ENCODE assay signal across 33 cellular contexts in the genomic region with DNA sequence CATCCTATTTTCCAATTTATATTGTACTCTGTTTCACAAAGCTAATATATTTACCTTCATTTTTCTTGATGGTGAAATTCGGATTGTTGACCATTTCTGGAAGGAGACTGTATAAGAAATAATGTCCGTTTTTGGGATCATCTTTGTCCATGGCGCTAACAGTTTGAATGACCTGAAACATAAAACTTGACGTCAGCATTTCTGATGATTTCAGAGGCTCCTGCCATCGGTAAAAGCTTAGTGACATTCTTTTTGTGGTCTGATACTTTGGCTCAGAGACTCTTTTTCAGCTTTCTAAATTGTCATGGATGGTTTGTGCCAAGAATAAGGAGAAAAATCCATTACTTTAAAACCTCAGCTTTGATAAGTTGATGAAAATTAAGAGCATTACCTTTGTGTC.
"Had no signal": no experiment of that assay in that cellular context is flagged by ENCODE, and none has a peak within 500 bp of the region (broad histone marks: within the 10 kb centered on the region; RNA-seq: fewer than 3 reads in every experiment).

No MANE protein-coding gene starts in this region.

- H3K36me3 ChIP-seq: adrenal gland, ascending aorta, brain microvascular endothelial cell, breast epithelium, cardiac muscle cell had no signal

- FAIRE-seq: astrocyte, bronchial epithelial cell had no signal

- H3K27ac ChIP-seq: adrenal gland, ascending aorta, body of pancreas, brain microvascular endothelial cell, breast epithelium, cardiac muscle cell had no signal

- H3K4me1 ChIP-seq: adrenal gland, ascending aorta, body of pancreas, breast epithelium had no signal

- H3K27me3 ChIP-seq: adrenal gland, ascending aorta, body of pancreas, brain microvascular endothelial cell, breast epithelium, cardiac muscle cell had no signal

- H3K4me3 ChIP-seq: adrenal gland, ascending aorta, body of pancreas, breast epithelium, cardiac muscle cell had no signal

- ATAC-seq: activated naive CD4-positive, alpha-beta T cell treated with anti-CD3 and anti-CD28 coated beads, Interleukin-2, amount 50 U/mL, for 72 hours; activated naive CD8-positive, alpha-beta T cell treated with anti-CD3 and anti-CD28 coated beads, Interleukin-2, amount 50 U/mL, for 24 hours; activated T-cell treated with anti-CD3 and anti-CD28 coated beads, Interleukin-2, amount 50 U/mL, for 4 hours; activated T-cell treated with anti-CD3 and anti-CD28 coated beads, Interleukin-2, amount 50 U/mL, for 72 hours; activated T-helper 17 cell treated with anti-CD3 and anti-CD28 coated beads, Interleukin-2, amount 50 U/mL, for 72 hours; body of pancreas had no signal

- H3K9me3 ChIP-seq: adrenal gland, ascending aorta, body of pancreas, breast epithelium had no signal

- DNase-seq: activated effector memory CD4-positive, alpha-beta T cell treated with anti-CD3 and anti-CD28 coated beads, Interleukin-2, amount 50 U/mL, for 16 hours; activated effector memory CD4-positive, alpha-beta T cell treated with Interleukin-2 at 50 U/mL for 16 hours; activated gamma-delta T cell; activated gamma-delta T cell treated with Interleukin-2 at 50 U/mL for 16 hours; activated naive CD4-positive, alpha-beta T cell; activated naive CD4-positive, alpha-beta T cell treated with anti-CD3 and anti-CD28 coated beads for 36 hours; activated naive CD4-positive, alpha-beta T cell treated with anti-CD3 and anti-CD28 coated beads, Interleukin-2, amount 10 ng/mL, durations not matched to agents 7 days and 5 days; activated naive CD4-positive, alpha-beta T cell treated with anti-CD3 and anti-CD28 coated beads, Interleukin-2, amount 50 U/mL, for 16 hours; activated naive CD4-positive, alpha-beta T cell treated with Interleukin-2 at 50 U/mL for 16 hours; activated naive CD8-positive, alpha-beta T cell treated with anti-CD3 and anti-CD28 coated beads for 36 hours; activated naive CD8-positive, alpha-beta T cell treated with anti-CD3 and anti-CD28 coated beads, Interleukin-2, amount 10 ng/mL, durations not matched to agents 7 days and 5 days; activated naive CD8-positive, alpha-beta T cell treated with anti-CD3 and anti-CD28 coated beads, Interleukin-2, amount 50 U/mL, for 24 hours; activated T-cell treated with anti-CD3 and anti-CD28 coated beads, Interleukin-2, amount 50 U/mL, for 24 hours; activated T-cell treated with anti-CD3 and anti-CD28 coated beads, Interleukin-2, amount 50 U/mL, for 4 hours; activated T-cell treated with anti-CD3 and anti-CD28 coated beads, Interleukin-2, amount 50 U/mL, for 48 hours; activated T-cell treated with anti-CD3 and anti-CD28 coated beads, Interleukin-2, amount 50 U/mL, for 72 hours; adrenal gland; amniotic stem cell; amygdala; anterior cingulate cortex; aorta; body of pancreas; brain microvascular endothelial cell; caudate nucleus; central memory CD4-positive, alpha-beta T cell; cerebellar nuclear complex had no signal
